ENCODE assay signal across 1 cellular context in genomic region chr14:49942090-49942489, GRCh38.
TF ChIP-seq lines count a peak whose summit lies in the region.

No MANE protein-coding gene starts in this region.

TF ChIP-seq in IMR-90, 13 proteins besides CTCF, POLR2A, EP300 and RAD21:
- no peak for TF ChIP-seq MAZ (IDR thresholded peaks at IDR 0.05; ENCODE audit: borderline replicate concordance, low read depth, low read length)
- TF ChIP-seq RFX5 (IDR thresholded peaks at IDR 0.05; ENCODE audit: low read depth, low read length), result no peak
- no peak for TF ChIP-seq MAFK (IDR thresholded peaks at IDR 0.05; ENCODE audit: low read depth, low read length)
- no peak for TF ChIP-seq FOS (IDR thresholded peaks at IDR 0.05; ENCODE audit: low read depth, low read length)
- TF ChIP-seq SMC3 (IDR thresholded peaks at IDR 0.05; ENCODE audit: low read depth, low read length), result no peak
- no peak for TF ChIP-seq NFE2L2 (IDR thresholded peaks at IDR 0.05; ENCODE audit: low read depth, low read length)
TF ChIP-seq in IMR-90: peak in this region for 0.
